In genomic region chr2:56448999-56449431, GRCh38 we compare ENCODE assay signal across 13 cellular contexts.
DNase-seq lines count a peak whose midpoint lies in the region; ATAC-seq and TF ChIP-seq lines count a peak whose summit lies in the region.
"Had no signal": no experiment of that assay in that cellular context is flagged by ENCODE, and none has a peak within 500 bp of the region (broad histone marks: within the 10 kb centered on the region; RNA-seq: fewer than 3 reads in every experiment).

No MANE protein-coding gene starts in this region.

- peak overlapping the region; percentile 67 for H3K4me3 Mint-ChIP-seq in nephron progenitor cell
- no peak overlapping the region for H3K4me3 Mint-ChIP-seq in activated T-helper 2 cell treated with anti-CD3 and anti-CD28 coated beads, Interferon-gamma antibody, Interleukin-2, Interleukin-4, amounts not matched to agents 10 μg/mL and 5 μg/mL and 100 μg/mL, durations not matched to agents 14 hours and 24 hours and 36 hours (ENCODE audit: low read depth)
- H3K4me3 Mint-ChIP-seq in stimulated activated memory B cell treated with anti-CD40 and anti-IgM and Interleukin-4, amounts not matched to agents 10 μg/mL and 1 μg/mL and 100 μg/mL, for 72 hours = no peak overlapping the region

- H3K4me1 Mint-ChIP-seq in nephron progenitor cell = peaks cover 42% of the 10 kb centered on the region
- H3K4me1 Mint-ChIP-seq in activated T-helper 2 cell treated with anti-CD3 and anti-CD28 coated beads, Interferon-gamma antibody, Interleukin-2, Interleukin-4, amounts not matched to agents 10 μg/mL and 5 μg/mL and 100 μg/mL, durations not matched to agents 14 hours and 24 hours and 36 hours (ENCODE audit: low read depth) = no peaks in the 10 kb centered on the region
- H3K4me1 Mint-ChIP-seq in stimulated activated memory B cell treated with anti-CD40 and anti-IgM and Interleukin-4, amounts not matched to agents 10 μg/mL and 1 μg/mL and 100 μg/mL, for 72 hours = no peaks in the 10 kb centered on the region

- peak overlapping the region; percentile 41 for H3K4me3 ChIP-seq in epithelial cell of proximal tubule (ENCODE audit: low read depth, low read length)
- H3K4me3 ChIP-seq: BLaER1 had no signal

- H3K27me3 Mint-ChIP-seq in nephron progenitor cell (ENCODE audit: low read depth, poor library complexity) = no peaks in the 10 kb centered on the region
- no peaks in the 10 kb centered on the region for H3K27me3 Mint-ChIP-seq in activated T-helper 2 cell treated with anti-CD3 and anti-CD28 coated beads, Interferon-gamma antibody, Interleukin-2, Interleukin-4, amounts not matched to agents 10 μg/mL and 5 μg/mL and 100 μg/mL, durations not matched to agents 14 hours and 24 hours and 36 hours (ENCODE audit: low read depth)
- no peaks in the 10 kb centered on the region for H3K27me3 Mint-ChIP-seq in stimulated activated memory B cell treated with anti-CD40 and anti-IgM and Interleukin-4, amounts not matched to agents 10 μg/mL and 1 μg/mL and 100 μg/mL, for 72 hours

- TF ChIP-seq CTCF in epithelial cell of proximal tubule (conservative IDR thresholded peaks at IDR 0.05; ENCODE audit: low read depth, low read length) = no peak
- TF ChIP-seq CTCF in nephron progenitor cell (IDR thresholded peaks at IDR 0.05) = no peak

- DNase-seq in COLO668 (lab: John Stamatoyannopoulos, UW; ENCODE audit: unreplicated experiment) (peak; percentile 92), NCI-H226 (peak; percentile 39), epithelial cell of proximal tubule (ENCODE audit: low read depth) (peak; percentile 95), nephron progenitor cell (peak; percentile 31), activated gamma-delta T cell treated with Interleukin-2 at 50 U/mL for 16 hours (no peak)
- no peak for DNase-seq in activated T-helper 2 cell treated with anti-CD3 and anti-CD28 coated beads, Interferon-gamma antibody, Interleukin-2, Interleukin-4, amounts not matched to agents 10 μg/mL and 5 μg/mL and 100 μg/mL, durations not matched to agents 14 hours and 24 hours and 36 hours (ENCODE audit: low spot score)
- DNase-seq in activated effector memory CD4-positive, alpha-beta T cell treated with Interleukin-2 at 50 U/mL for 16 hours = no peak
- DNase-seq: activated gamma-delta T cell, cortex of kidney, NCI-H187 treated with DMSO at 0.1 percent for 48 hours had no signal

- peak overlapping the region; percentile 98 for H3K27ac Mint-ChIP-seq in nephron progenitor cell
- no peak overlapping the region for H3K27ac Mint-ChIP-seq in activated T-helper 2 cell treated with anti-CD3 and anti-CD28 coated beads, Interferon-gamma antibody, Interleukin-2, Interleukin-4, amounts not matched to agents 10 μg/mL and 5 μg/mL and 100 μg/mL, durations not matched to agents 14 hours and 24 hours and 36 hours
- H3K27ac Mint-ChIP-seq in stimulated activated memory B cell treated with anti-CD40 and anti-IgM and Interleukin-4, amounts not matched to agents 10 μg/mL and 1 μg/mL and 100 μg/mL, for 72 hours = no peak overlapping the region

- intact Hi-C loops in activated T-helper 2 cell treated with anti-CD3 and anti-CD28 coated beads, Interferon-gamma antibody, Interleukin-2, Interleukin-4, amounts not matched to agents 10 μg/mL and 5 μg/mL and 100 μg/mL, durations not matched to agents 14 hours and 24 hours and 36 hours (cut with micrococcal nuclease) = no loop called here

- H3K36me3 Mint-ChIP-seq in nephron progenitor cell (ENCODE audit: low read depth) = peaks cover 5% of the 10 kb centered on the region
- no peaks in the 10 kb centered on the region for H3K36me3 Mint-ChIP-seq in activated T-helper 2 cell treated with anti-CD3 and anti-CD28 coated beads, Interferon-gamma antibody, Interleukin-2, Interleukin-4, amounts not matched to agents 10 μg/mL and 5 μg/mL and 100 μg/mL, durations not matched to agents 14 hours and 24 hours and 36 hours (ENCODE audit: low read depth)
- no peaks in the 10 kb centered on the region for H3K36me3 Mint-ChIP-seq in stimulated activated memory B cell treated with anti-CD40 and anti-IgM and Interleukin-4, amounts not matched to agents 10 μg/mL and 1 μg/mL and 100 μg/mL, for 72 hours

- H3K9me3 Mint-ChIP-seq in nephron progenitor cell = peaks cover 20% of the 10 kb centered on the region
- peaks cover 14% of the 10 kb centered on the region for H3K9me3 Mint-ChIP-seq in activated T-helper 2 cell treated with anti-CD3 and anti-CD28 coated beads, Interferon-gamma antibody, Interleukin-2, Interleukin-4, amounts not matched to agents 10 μg/mL and 5 μg/mL and 100 μg/mL, durations not matched to agents 14 hours and 24 hours and 36 hours
- peaks cover 12% of the 10 kb centered on the region for H3K9me3 Mint-ChIP-seq in stimulated activated memory B cell treated with anti-CD40 and anti-IgM and Interleukin-4, amounts not matched to agents 10 μg/mL and 1 μg/mL and 100 μg/mL, for 72 hours

- ATAC-seq in stimulated activated memory B cell treated with anti-CD40 and anti-IgM and Interleukin-4, amounts not matched to agents 10 μg/mL and 1 μg/mL and 100 μg/mL, for 72 hours = no peak
- ATAC-seq: activated CD4-positive, CD25-positive, alpha-beta regulatory T cell treated with anti-CD3 and anti-CD28 coated beads, Interleukin-2, amount 50 U/mL, for 24 hours had no signal

Comparison
In these comparisons a context has a peak if more than half of its experiments do, and no peak if none do; other contexts are left out.
1. DNase-seq: peak in COLO668 (single experiment), NCI-H226 (single experiment), epithelial cell of proximal tubule (single experiment) and nephron progenitor cell (single experiment); none in activated T-helper 2 cell treated with anti-CD3 and anti-CD28 coated beads, Interferon-gamma antibody, Interleukin-2, Interleukin-4, amounts not matched to agents 10 μg/mL and 5 μg/mL and 100 μg/mL, durations not matched to agents 14 hours and 24 hours and 36 hours (single experiment), activated gamma-delta T cell treated with Interleukin-2 at 50 U/mL for 16 hours (single experiment) and activated effector memory CD4-positive, alpha-beta T cell treated with Interleukin-2 at 50 U/mL for 16 hours (single experiment).